ENCODE assay signal across 18 cellular contexts in the genomic region with DNA sequence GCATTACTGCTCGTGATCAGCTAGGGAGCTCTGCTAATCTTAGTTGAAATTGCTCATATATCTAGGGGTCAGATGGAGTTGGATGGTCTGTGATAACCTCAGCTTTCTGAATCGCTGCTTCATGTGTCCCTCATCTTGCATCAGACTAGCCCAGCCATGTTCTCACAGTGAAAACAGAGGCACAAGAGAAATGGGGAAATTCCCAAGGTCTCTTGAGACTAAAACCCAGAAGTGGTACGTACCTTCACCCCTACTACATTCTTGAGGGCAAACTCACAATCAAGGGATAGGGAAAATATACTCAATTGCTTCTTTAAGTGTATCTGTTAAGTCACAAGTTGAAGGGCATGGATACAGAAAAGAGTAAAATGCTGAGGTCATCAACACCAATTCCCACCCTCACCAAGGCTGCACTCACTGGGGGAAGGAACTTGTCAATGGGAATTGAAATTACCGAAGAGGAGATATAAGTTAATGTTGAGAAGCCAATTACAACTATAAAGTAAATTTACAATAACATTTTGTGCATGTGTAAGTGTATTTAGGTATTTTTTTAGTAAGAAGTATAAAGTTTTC.
A peak's percentile ranks its signal among the peaks of the same experiment; 100 is the strongest.
DNase-seq lines count a peak whose midpoint lies in the region; ATAC-seq, FAIRE-seq and TF ChIP-seq lines count a peak whose summit lies in the region.
"Had no signal": no experiment of that assay in that cellular context is flagged by ENCODE, and none has a peak within 500 bp of the region (broad histone marks: within the 10 kb centered on the region; RNA-seq: fewer than 3 reads in every experiment).

No MANE protein-coding gene starts in this region.

- TF ChIP-seq CTCF in HepG2 (CRISPR knock-in tag; IDR thresholded peaks at IDR 0.05) (no peak), right lobe of liver (IDR thresholded peaks at IDR 0.05) (no peak), GM12878 (IDR thresholded peaks at IDR 0.05 in 2 of 3, conservative IDR thresholded peaks at IDR 0.05 in 1 of 3; ENCODE audit: control insufficient read depth in 2 of 3, extremely low read depth in 1 of 3, insufficient read depth in 1 of 3, low read depth in 3 of 3, low read length in 3 of 3) (no peak), tibial nerve (IDR thresholded peaks at IDR 0.05) (no peak)

- RAD21 ChIA-PET in GM12878 (lab: Charles Lee; ENCODE audit: unreplicated experiment) = no interaction called here

- BruUV-seq in HepG2 (replicated peaks; lab: Mats Ljungman, UMichigan) (no TSS peak), GM12878 (replicated peaks; lab: Mats Ljungman, UMichigan) (no TSS peak)

- H2AFZ ChIP-seq in HepG2 (ENCODE audit: low read length) (no peak overlapping the region), GM12878 (ENCODE audit: control insufficient read depth, low read depth, low read length) (no peak overlapping the region)

- TF ChIP-seq POLR2A in HepG2 (IDR thresholded peaks at IDR 0.05; ENCODE audit: insufficient read depth in 1 of 2, low read depth in 2 of 2, low read length in 2 of 2) (no peak), right lobe of liver (IDR thresholded peaks at IDR 0.05) (no peak), GM12878 (IDR thresholded peaks at IDR 0.05; ENCODE audit: low read depth, low read length) (no peak), tibial nerve (IDR thresholded peaks at IDR 0.05) (no peak)

- TF ChIP-seq RAD21 in HepG2 (CRISPR knock-in tag; IDR thresholded peaks at IDR 0.05) (no peak), GM12878 (IDR thresholded peaks at IDR 0.05; ENCODE audit: insufficient read depth, low read depth, low read length) (no peak)

- H3K4me2 ChIP-seq in HepG2 (ENCODE audit: low read depth, low read length) (no peak overlapping the region), GM12878 (ENCODE audit: control insufficient read depth, insufficient read depth) (no peak overlapping the region)

- TF ChIP-seq EP300 in HepG2 (IDR thresholded peaks at IDR 0.05; ENCODE audit: low read depth in 2 of 2, low read length in 2 of 2) = no peak
- TF ChIP-seq EP300 in HepG2 (CRISPR knock-in tag; IDR thresholded peaks at IDR 0.05; ENCODE audit: borderline replicate concordance) = no peak
- TF ChIP-seq EP300 in GM12878 (IDR thresholded peaks at IDR 0.05; ENCODE audit: borderline replicate concordance in 1 of 2, control insufficient read depth in 1 of 2, low read depth in 2 of 2, low read length in 2 of 2) = no peak
- TF ChIP-seq EP300 in tibial nerve (IDR thresholded peaks at IDR 0.05) = no peak

- no peak overlapping the region for H3K9ac ChIP-seq in HepG2 (ENCODE audit: insufficient read depth, low read depth, low read length)
- H3K9ac ChIP-seq in GM12878 (ENCODE audit: control insufficient read depth, insufficient read depth, low read length) = no peak overlapping the region

- SMC1A ChIA-PET in GM12878 (lab: Charles Lee; ENCODE audit: uncharacterized antibody, unreplicated experiment) = no interaction called here

- H4K20me1 ChIP-seq in HepG2 (ENCODE audit: insufficient read depth, low read length) (no peaks in the 10 kb centered on the region), GM12878 (ENCODE audit: control insufficient read depth, insufficient read depth) (no peaks in the 10 kb centered on the region)

- no peak overlapping the region for H3K4me3 ChIP-seq in HepG2 (replicated peaks in 1 of 3; ENCODE audit: insufficient read depth in 1 of 3, low read depth in 2 of 3, low read length in 3 of 3)
- H3K4me3 ChIP-seq in right lobe of liver = no peak overlapping the region
- no peak overlapping the region for H3K4me3 ChIP-seq in GM12878
- H3K4me3 ChIP-seq in tibial nerve = no peak overlapping the region
- H3K4me3 ChIP-seq: SJSA1 had no signal

- no peak for ATAC-seq in HepG2
- no peak for ATAC-seq in right lobe of liver
- ATAC-seq in GM12878 = peak; percentile 30; the same call in 1 of the 3 replicates
- no peak for ATAC-seq in HG03469 (IDR thresholded peaks at IDR 0.05; ENCODE audit: unreplicated experiment)

- H3K27ac ChIP-seq in HepG2 (ENCODE audit: extremely low read length, insufficient read depth, low read length) = no peak overlapping the region
- H3K27ac ChIP-seq in right lobe of liver = no peak overlapping the region
- H3K27ac ChIP-seq in GM12878 (ENCODE audit: control insufficient read depth, insufficient read depth) = no peak overlapping the region
- no peak overlapping the region for H3K27ac ChIP-seq in tibial nerve
- H3K27ac ChIP-seq: C4-2B, SJSA1 had no signal

- no peak for FAIRE-seq in HepG2 (lab: Jason Lieb, UNC)
- no peak for FAIRE-seq in GM12878 (lab: Jason Lieb, UNC)
- FAIRE-seq: GM19239 had no signal

- H3K27me3 ChIP-seq in HepG2 (ENCODE audit: control insufficient read depth in 1 of 2, insufficient read depth in 2 of 2, low read length in 2 of 2) = no peaks in the 10 kb centered on the region
- H3K27me3 ChIP-seq in right lobe of liver = no peaks in the 10 kb centered on the region
- no peaks in the 10 kb centered on the region for H3K27me3 ChIP-seq in GM12878 (replicated peaks in 1 of 2; ENCODE audit: control insufficient read depth in 2 of 2, insufficient read depth in 2 of 2, low read length in 1 of 2)
- H3K27me3 ChIP-seq in tibial nerve = no peaks in the 10 kb centered on the region
- H3K27me3 ChIP-seq: SJSA1 had no signal

- CTCF ChIA-PET in HepG2 (lab: Yijun Ruan, JAX; ENCODE audit: low intra/inter-chr PET ratio, low total read pairs) = no interaction called here
- CTCF ChIA-PET in GM12878 (lab: Yijun Ruan, JAX) = interaction anchor here (0.6 kb wide), 1 partner anchor 463 kb away, joined by 3 read pairs; no protein-coding TSS in a partner anchor

- intact Hi-C loops in HepG2 (cut with micrococcal nuclease; ENCODE audit: unreplicated experiment) = no loop called here
- intact Hi-C loops in right lobe of liver (cut with DNase I) = no loop called here
- intact Hi-C loops in GM12878 (cut with micrococcal nuclease; ENCODE audit: unreplicated experiment) = no loop called here

- in situ Hi-C loops in HepG2 (cut with HindIII; ENCODE audit: extremely low pct_ligation_motif_present, low pct_unique_long_range_greater_than_20kb) (no loop called here), GM12878 (cut with MboI) (no loop called here)

- DNase-seq in HepG2 (ENCODE audit: low spot score) = no peak
- no peak for DNase-seq in right lobe of liver
- DNase-seq in GM12878 (ENCODE audit: low read depth, low spot score) = no peak
- DNase-seq in fibroblast of the conjunctiva (ENCODE audit: low read depth) = peak; percentile 12
- no peak for DNase-seq in glomerular visceral epithelial cell (ENCODE audit: extremely low spot score)
- no peak for DNase-seq in tibial nerve (ENCODE audit: low spot score in 2 of 2)
- no peak for DNase-seq in SKM-1 treated with dmso at 0.1 percent for 144 hours (lab: John Stamatoyannopoulos, UW; ENCODE audit: unreplicated experiment)
- DNase-seq: 8988T, H9, NCI-H1417, NCI-H2029, NCI-H2171 treated with DMSO at 0.1 percent for 48 hours, NCI-H510A, NCI-H774 had no signal

- H3K36me3 ChIP-seq in HepG2 (replicated peaks in 1 of 2; ENCODE audit: control insufficient read depth in 1 of 2, insufficient read depth in 2 of 2, low read length in 2 of 2) (no peaks in the 10 kb centered on the region), right lobe of liver (no peaks in the 10 kb centered on the region), GM12878 (ENCODE audit: control insufficient read depth in 2 of 2, insufficient read depth in 2 of 2, low read length in 1 of 2) (no peaks in the 10 kb centered on the region), tibial nerve (no peaks in the 10 kb centered on the region)
- H3K36me3 ChIP-seq: SJSA1 had no signal

- POLR2A ChIA-PET in HepG2 (lab: Yijun Ruan, JAX) = no interaction called here
- POLR2A ChIA-PET in GM12878 (lab: Charles Lee) = no interaction called here

- 6% methylated on average over 4 of the region's 4 CpGs for WGBS in HepG2 (ENCODE audit: low lambda C conversion rate)
- 24% methylated on average over 4 of the region's 4 CpGs for WGBS in right lobe of liver (ENCODE audit: insufficient coverage, low coverage, low lambda C conversion rate, missing lambda C conversion rate)
- WGBS in GM12878 (ENCODE audit: insufficient coverage, insufficient replicate concordance, low lambda C conversion rate, missing lambda C conversion rate) = 1% methylated on average over 4 of the region's 4 CpGs
- WGBS in tibial nerve, 2 donors = 67 to 76% methylated on average over 4 of the region's 4 CpGs

- no peaks in the 10 kb centered on the region for H3K4me1 ChIP-seq in HepG2 (ENCODE audit: insufficient read depth, low read length)
- no peaks in the 10 kb centered on the region for H3K4me1 ChIP-seq in right lobe of liver
- H3K4me1 ChIP-seq in GM12878 (ENCODE audit: control insufficient read depth, insufficient read depth, low read length) = no peaks in the 10 kb centered on the region
- H3K4me1 ChIP-seq in tibial nerve = no peaks in the 10 kb centered on the region
- H3K4me1 ChIP-seq: SJSA1 had no signal

- H3K79me2 ChIP-seq in HepG2 (ENCODE audit: insufficient read depth, low read length) (no peaks in the 10 kb centered on the region), GM12878 (ENCODE audit: control insufficient read depth, insufficient read depth, low read length) (no peaks in the 10 kb centered on the region)

- H3K9me3 ChIP-seq in HepG2 (ENCODE audit: low read length) (no peaks in the 10 kb centered on the region), right lobe of liver (no peaks in the 10 kb centered on the region), GM12878 (replicated peaks; ENCODE audit: control insufficient read depth, insufficient read depth, low read length) (no peaks in the 10 kb centered on the region), tibial nerve (no peaks in the 10 kb centered on the region)
- H3K9me3 ChIP-seq: SJSA1 had no signal

TF ChIP-seq in GM12878, 131 proteins besides CTCF, POLR2A, EP300 and RAD21 (continues in another document):
- no peak for TF ChIP-seq RAD51 (IDR thresholded peaks at IDR 0.05)
- TF ChIP-seq WRNIP1 (IDR thresholded peaks at IDR 0.05; ENCODE audit: borderline replicate concordance, low read depth, low read length) = no peak
- no peak for TF ChIP-seq RBBP5 (conservative IDR thresholded peaks at IDR 0.05)
- TF ChIP-seq KAT2A (conservative IDR thresholded peaks at IDR 0.05; ENCODE audit: control insufficient read depth, low read depth, low read length) = no peak
